ENCODE assay signal across 13 cellular contexts in genomic region chr21:23960769-23961168, GRCh38.
"Had no signal": no experiment of that assay in that cellular context is flagged by ENCODE, and none has a peak within 500 bp of the region (broad histone marks: within the 10 kb centered on the region; RNA-seq: fewer than 3 reads in every experiment).

No MANE protein-coding gene starts in this region.

- H3K4me1 ChIP-seq: esophagus squamous epithelium, tibial nerve had no signal

- H3K27me3 ChIP-seq: esophagus squamous epithelium, tibial nerve had no signal

- H3K36me3 ChIP-seq: esophagus squamous epithelium, tibial nerve had no signal

- ATAC-seq: effector memory CD8-positive, alpha-beta T cell; left ventricle myocardium superior; mucosa of descending colon had no signal

- H3K27ac ChIP-seq: esophagus squamous epithelium, tibial nerve had no signal

- DNase-seq: activated CD4-positive, alpha-beta T cell treated with anti-CD3 and anti-CD28 coated beads, Interleukin-2, amount 50 U/mL, for 48 hours; activated naive CD4-positive, alpha-beta T cell; activated naive CD8-positive, alpha-beta T cell treated with anti-CD3 and anti-CD28 coated beads for 36 hours; activated T-cell treated with anti-CD3 and anti-CD28 coated beads for 4 hours; amniotic stem cell; caudate nucleus; effector memory CD8-positive, alpha-beta T cell; esophagus squamous epithelium; left ventricle myocardium superior; mucosa of descending colon; naive B cell; stimulated activated CD4-positive, alpha-beta T cell treated with anti-CD3 and anti-CD28 coated beads, Interleukin-2, amount 100 ng/mL, for 24 hours had no signal

- H3K9me3 ChIP-seq: tibial nerve had no signal

- H3K4me3 ChIP-seq: esophagus squamous epithelium, mucosa of descending colon, tibial nerve had no signal
